1 cellular context compared by ENCODE assay signal in genomic region chr1:223645903-223646302, GRCh38.
TF ChIP-seq lines count a peak whose summit lies in the region.

No MANE protein-coding gene starts in this region.

TF ChIP-seq in HEK293, 187 proteins besides CTCF, POLR2A, EP300 and RAD21 (continued from another document):
- TF ChIP-seq PRDM10 (tag by site-specific recombination; IDR thresholded peaks at IDR 0.05) = no peak
- no peak for TF ChIP-seq ZNF544 (tag by site-specific recombination; IDR thresholded peaks at IDR 0.05)
